ENCODE assay signal across 21 cellular contexts in the genomic region with DNA sequence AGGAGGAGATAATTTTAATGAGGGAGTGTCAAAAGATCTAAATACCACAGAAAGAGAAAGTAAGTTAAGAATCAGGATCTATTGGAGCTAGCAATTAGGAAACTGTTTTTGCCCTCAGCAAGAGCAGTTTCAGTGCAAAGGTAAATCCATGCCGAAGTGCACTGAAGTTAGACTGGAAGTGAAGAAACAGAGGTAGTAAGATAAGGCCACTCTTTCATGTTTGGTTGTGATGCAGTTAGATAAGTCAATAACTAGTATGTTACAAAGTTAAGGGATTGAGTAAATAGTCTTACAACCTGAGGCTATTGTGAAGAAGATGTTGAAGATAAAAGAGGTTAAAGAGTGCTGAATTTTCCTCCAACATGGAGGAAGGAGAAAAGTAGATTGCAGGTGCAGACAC. TPM values are rescaled to one million over a fixed set of nuclear protein-coding genes. Genes with fewer than 3 reads are reported as not detected.
DNase-seq lines count a peak whose midpoint lies in the region; ATAC-seq, FAIRE-seq and TF ChIP-seq lines count a peak whose summit lies in the region.
"Had no signal": no experiment of that assay in that cellular context is flagged by ENCODE, and none has a peak within 500 bp of the region (broad histone marks: within the 10 kb centered on the region; RNA-seq: fewer than 3 reads in every experiment).

No MANE protein-coding gene starts in this region.

- H3K27ac ChIP-seq in DOHH2 (ENCODE audit: low read depth, low read length) (no peak overlapping the region), PC-9 (no peak overlapping the region), small intestine (ENCODE audit: low read depth in 1 of 2, low read length in 1 of 2) (no peak overlapping the region)
- H3K27ac ChIP-seq: 22Rv1, A549, C4-2B had no signal

- no peaks in the 10 kb centered on the region for H3K9me2 ChIP-seq in DOHH2 (replicated peaks; ENCODE audit: control insufficient read depth, low read length)
- no peaks in the 10 kb centered on the region for H3K9me2 ChIP-seq in PC-9 (ENCODE audit: insufficient read depth)

- CTCF ChIA-PET in PC-9 (lab: Charles Lee), result no interaction called here

- no peak for DNase-seq in PC-9
- DNase-seq in left lobe of liver (ENCODE audit: low spot score), result no peak
- peak; percentile 50 for DNase-seq in small intestine
- DNase-seq in NCI-H2227 (lab: John Stamatoyannopoulos, UW; ENCODE audit: unreplicated experiment), result no peak
- DNase-seq in D341Med (ENCODE audit: low spot score), result no peak
- no peak for DNase-seq in cerebellum (ENCODE audit: low spot score)
- DNase-seq: AML-193; CD4-positive, alpha-beta T cell; DMS153; DMS79; GF-D8; H9; IMR-90 had no signal

- peak; percentile 49 for ATAC-seq in left lobe of liver
- ATAC-seq: A549, K562 had no signal

- H3K79me2 ChIP-seq in DOHH2 (ENCODE audit: control insufficient read depth, low read length), result no peaks in the 10 kb centered on the region
- no peaks in the 10 kb centered on the region for H3K79me2 ChIP-seq in PC-9 (ENCODE audit: low read depth)

- BruUV-seq in PC-9 (replicated peaks; lab: Mats Ljungman, UMichigan), result no TSS peak

- WGBS in small intestine, 3 donors, result 15 to 63% (median 35%) methylated on average over 1 of the region's 1 CpG

- H4K20me1 ChIP-seq in DOHH2 (ENCODE audit: control insufficient read depth, insufficient read depth, low read depth, low read length), result no peaks in the 10 kb centered on the region
- no peaks in the 10 kb centered on the region for H4K20me1 ChIP-seq in PC-9 (ENCODE audit: insufficient read depth)

- H3K9me3 ChIP-seq in DOHH2 (ENCODE audit: control insufficient read depth, insufficient read depth, low read length) (no peaks in the 10 kb centered on the region), PC-9 (ENCODE audit: insufficient read depth, low read depth) (no peaks in the 10 kb centered on the region), small intestine (ENCODE audit: control insufficient read depth, low read depth) (no peaks in the 10 kb centered on the region)
- H3K9me3 ChIP-seq: A549, Caco-2 had no signal

- TF ChIP-seq CTCF in DOHH2 (IDR thresholded peaks at IDR 0.05; ENCODE audit: low read depth, low read length, poor library complexity, severe bottlenecking), result no peak
- TF ChIP-seq CTCF in PC-9 (conservative IDR thresholded peaks at IDR 0.05), result no peak

- H3K4me3 ChIP-seq in DOHH2 (ENCODE audit: low read length) (no peak overlapping the region), PC-9 (no peak overlapping the region), small intestine (ENCODE audit: low read depth in 1 of 2, low read length in 2 of 2) (no peak overlapping the region)
- H3K4me3 ChIP-seq: A549, K562 had no signal

- H3K4me2 ChIP-seq in DOHH2 (ENCODE audit: low read length) (0 out of 2 replicates have a peak overlapping the region, but pooled peaks have one; percentile 14), PC-9 (peak overlapping the region; percentile 38; the same call in 1 of the 2 replicates)
- H3K4me2 ChIP-seq: A549 had no signal

- H3F3A ChIP-seq in DOHH2 (ENCODE audit: control insufficient read depth, insufficient read depth) (peaks cover under 1% of the 10 kb centered on the region; the same call in 1 of the 2 replicates), PC-9 (ENCODE audit: insufficient read depth, low read depth) (no peaks in the 10 kb centered on the region)

- intact Hi-C loops in PC-9 (cut with micrococcal nuclease; ENCODE audit: unreplicated experiment), result no loop called here

- FAIRE-seq in small intestine (lab: Jason Lieb, UNC), result no peak
- FAIRE-seq: A549, H1, K562 had no signal

- POLR2A ChIA-PET in PC-9 (lab: Charles Lee; ENCODE audit: unreplicated experiment), result no interaction called here

- H3K4me1 ChIP-seq in DOHH2 (ENCODE audit: control insufficient read depth, low read length) (peaks cover 75% of the 10 kb centered on the region), PC-9 (replicated peaks; ENCODE audit: insufficient read depth) (peaks cover 12% of the 10 kb centered on the region; the same call in 1 of the 2 replicates), small intestine (ENCODE audit: control insufficient read depth in 2 of 2, insufficient read depth in 1 of 2, low read depth in 1 of 2, low read length in 1 of 2) (peaks cover 0 to 2% of the 10 kb centered on the region in 2 donors)
- H3K4me1 ChIP-seq: A549 had no signal

- H3K36me3 ChIP-seq in DOHH2 (ENCODE audit: control insufficient read depth, low read length) (no peaks in the 10 kb centered on the region), PC-9 (ENCODE audit: low read depth) (no peaks in the 10 kb centered on the region), small intestine (ENCODE audit: control insufficient read depth in 2 of 2, insufficient read depth in 2 of 2, low read length in 2 of 2) (no peaks in the 10 kb centered on the region)

- H2AFZ ChIP-seq in PC-9, result no peak overlapping the region

- H3K27me3 ChIP-seq in DOHH2 (ENCODE audit: control insufficient read depth, low read length) (no peaks in the 10 kb centered on the region), PC-9 (ENCODE audit: insufficient read depth, low read depth) (no peaks in the 10 kb centered on the region), small intestine (ENCODE audit: control insufficient read depth in 2 of 2, insufficient read depth in 2 of 2, low read length in 2 of 2) (no peaks in the 10 kb centered on the region)

RNA-seq across cellular contexts. Expression of a gene that starts 46.7 kb away (rescaled TPM):
- total RNA-seq in PC-9 (2021) (not detected in 2 replicates), left lobe of liver (not detected), cerebellum (not detected)
- polyA plus RNA-seq in small intestine, result under 1 TPM in 1 of 3 donors, not detected in 2; 0.04 TPM
- total RNA-seq: CD4-positive, alpha-beta T cell; H9; IMR-90; K562 had no signal
- polyA plus RNA-seq: BJ, IMR-90, K562 had no signal
